Comparison of ENCODE assay signal across 39 cellular contexts in the genomic region with DNA sequence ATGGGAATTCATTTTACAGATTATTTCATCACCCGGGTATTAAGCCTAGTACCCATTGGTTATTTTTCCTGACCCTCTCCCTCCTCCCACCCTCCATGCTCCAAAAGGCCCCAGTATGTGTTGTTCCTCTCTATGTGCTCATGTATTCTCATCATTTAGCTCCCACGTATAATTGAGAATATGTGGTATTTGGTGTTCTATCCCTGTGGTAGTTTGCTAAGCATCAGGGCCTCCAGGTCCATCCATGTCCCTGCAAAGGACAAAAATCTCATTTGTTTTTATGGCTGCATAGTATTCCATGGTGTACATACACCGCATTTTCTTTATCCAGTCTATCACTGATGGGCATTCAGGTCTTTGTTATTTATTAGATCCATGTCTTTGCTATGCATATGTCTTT.
"Had no signal": no experiment of that assay in that cellular context is flagged by ENCODE, and none has a peak within 500 bp of the region (broad histone marks: within the 10 kb centered on the region; RNA-seq: fewer than 3 reads in every experiment).

No MANE protein-coding gene starts in this region.

- H3K4me3 Mint-ChIP-seq: activated naive CD4-positive, alpha-beta T cell treated with anti-CD3 and anti-CD28 coated beads for 36 hours; activated naive CD4-positive, alpha-beta T cell treated with anti-CD3 and anti-CD28 coated beads, Interleukin-2, amount 10 ng/mL, durations not matched to agents 7 days and 5 days; activated naive CD4-positive, alpha-beta T cell treated with anti-CD3 and anti-CD28 coated beads, Interleukin-2, amount 50 U/mL, for 24 hours; activated naive CD8-positive, alpha-beta T cell; activated naive CD8-positive, alpha-beta T cell treated with anti-CD3 and anti-CD28 coated beads for 36 hours; activated naive CD8-positive, alpha-beta T cell treated with anti-CD3 and anti-CD28 coated beads, Interleukin-2, amount 10 ng/mL, durations not matched to agents 7 days and 5 days; activated naive CD8-positive, alpha-beta T cell treated with anti-CD3 and anti-CD28 coated beads, Interleukin-2, amount 50 U/mL, for 24 hours; activated T-cell treated with anti-CD3 and anti-CD28 coated beads, Interleukin-2, amount 50 U/mL, for 24 hours; activated T-cell treated with anti-CD3 and anti-CD28 coated beads, Interleukin-2, amount 50 U/mL, for 4 hours; activated T-cell treated with anti-CD3 and anti-CD28 coated beads, Interleukin-2, amount 50 U/mL, for 72 hours; activated T-helper 1 cell treated with anti-CD3 and anti-CD28 coated beads, Interleukin-12 subunit alpha, Interleukin-12 subunit beta, Interleukin-2, Interleukin-4 antibody, amounts not matched to agents 30 ng/mL and 10 ng/mL and 1 ng/mL, durations not matched to agents 14 hours and 24 hours and 36 hours; activated T-helper 17 cell treated with anti-CD3 and anti-CD28 coated beads, Interleukin-2, amount 50 U/mL, for 72 hours; brain; central memory CD8-positive, alpha-beta T cell had no signal

- H3K27me3 Mint-ChIP-seq: activated naive CD4-positive, alpha-beta T cell treated with anti-CD3 and anti-CD28 coated beads, Interleukin-2, amount 10 ng/mL, durations not matched to agents 7 days and 5 days; activated naive CD4-positive, alpha-beta T cell treated with anti-CD3 and anti-CD28 coated beads, Interleukin-2, amount 50 U/mL, for 24 hours; activated naive CD8-positive, alpha-beta T cell; activated naive CD8-positive, alpha-beta T cell treated with anti-CD3 and anti-CD28 coated beads for 36 hours; activated naive CD8-positive, alpha-beta T cell treated with anti-CD3 and anti-CD28 coated beads, Interleukin-2, amount 10 ng/mL, durations not matched to agents 7 days and 5 days; activated naive CD8-positive, alpha-beta T cell treated with anti-CD3 and anti-CD28 coated beads, Interleukin-2, amount 50 U/mL, for 24 hours; activated T-cell treated with anti-CD3 and anti-CD28 coated beads, Interleukin-2, amount 50 U/mL, for 24 hours; activated T-helper 17 cell treated with anti-CD3 and anti-CD28 coated beads, Interleukin-2, amount 50 U/mL, for 72 hours; brain; central memory CD8-positive, alpha-beta T cell had no signal

- H3K27ac Mint-ChIP-seq: activated naive CD4-positive, alpha-beta T cell treated with anti-CD3 and anti-CD28 coated beads for 36 hours; activated naive CD4-positive, alpha-beta T cell treated with anti-CD3 and anti-CD28 coated beads, Interleukin-2, amount 10 ng/mL, durations not matched to agents 7 days and 5 days; activated naive CD4-positive, alpha-beta T cell treated with anti-CD3 and anti-CD28 coated beads, Interleukin-2, amount 50 U/mL, for 24 hours; activated naive CD4-positive, alpha-beta T cell treated with anti-CD3 and anti-CD28 coated beads, Interleukin-2, amount 50 U/mL, for 72 hours; activated naive CD8-positive, alpha-beta T cell; activated naive CD8-positive, alpha-beta T cell treated with anti-CD3 and anti-CD28 coated beads for 36 hours; activated naive CD8-positive, alpha-beta T cell treated with anti-CD3 and anti-CD28 coated beads, Interleukin-2, amount 10 ng/mL, durations not matched to agents 7 days and 5 days; activated naive CD8-positive, alpha-beta T cell treated with anti-CD3 and anti-CD28 coated beads, Interleukin-2, amount 50 U/mL, for 24 hours; activated T-cell treated with anti-CD3 and anti-CD28 coated beads, Interleukin-2, amount 50 U/mL, for 24 hours; activated T-cell treated with anti-CD3 and anti-CD28 coated beads, Interleukin-2, amount 50 U/mL, for 72 hours; activated T-helper 1 cell treated with anti-CD3 and anti-CD28 coated beads, Interleukin-12 subunit alpha, Interleukin-12 subunit beta, Interleukin-2, Interleukin-4 antibody, amounts not matched to agents 30 ng/mL and 10 ng/mL and 1 ng/mL, durations not matched to agents 14 hours and 24 hours and 36 hours; activated T-helper 17 cell treated with anti-CD3 and anti-CD28 coated beads, Interleukin-2, amount 50 U/mL, for 72 hours; activated T-helper 2 cell treated with anti-CD3 and anti-CD28 coated beads, Interferon-gamma antibody, Interleukin-2, Interleukin-4, amounts not matched to agents 10 μg/mL and 5 μg/mL and 100 μg/mL, durations not matched to agents 14 hours and 24 hours and 36 hours; brain had no signal

- H3K36me3 Mint-ChIP-seq: activated naive CD4-positive, alpha-beta T cell treated with anti-CD3 and anti-CD28 coated beads, Interleukin-2, amount 10 ng/mL, durations not matched to agents 7 days and 5 days; activated naive CD4-positive, alpha-beta T cell treated with anti-CD3 and anti-CD28 coated beads, Interleukin-2, amount 50 U/mL, for 24 hours; activated naive CD4-positive, alpha-beta T cell treated with anti-CD3 and anti-CD28 coated beads, Interleukin-2, amount 50 U/mL, for 72 hours; activated naive CD8-positive, alpha-beta T cell; activated naive CD8-positive, alpha-beta T cell treated with anti-CD3 and anti-CD28 coated beads for 36 hours; activated naive CD8-positive, alpha-beta T cell treated with anti-CD3 and anti-CD28 coated beads, Interleukin-2, amount 10 ng/mL, durations not matched to agents 7 days and 5 days; brain had no signal

- ATAC-seq: activated naive CD4-positive, alpha-beta T cell treated with anti-CD3 and anti-CD28 coated beads, Interleukin-2, amount 50 U/mL, for 72 hours; activated naive CD8-positive, alpha-beta T cell treated with anti-CD3 and anti-CD28 coated beads, Interleukin-2, amount 50 U/mL, for 24 hours; activated T-cell treated with anti-CD3 and anti-CD28 coated beads, Interleukin-2, amount 50 U/mL, for 4 hours; activated T-cell treated with anti-CD3 and anti-CD28 coated beads, Interleukin-2, amount 50 U/mL, for 72 hours; activated T-helper 17 cell treated with anti-CD3 and anti-CD28 coated beads, Interleukin-2, amount 50 U/mL, for 72 hours; body of pancreas had no signal

- H3K4me1 Mint-ChIP-seq: activated naive CD4-positive, alpha-beta T cell treated with anti-CD3 and anti-CD28 coated beads, Interleukin-2, amount 10 ng/mL, durations not matched to agents 7 days and 5 days; activated naive CD4-positive, alpha-beta T cell treated with anti-CD3 and anti-CD28 coated beads, Interleukin-2, amount 50 U/mL, for 24 hours; activated naive CD8-positive, alpha-beta T cell treated with anti-CD3 and anti-CD28 coated beads for 36 hours; activated naive CD8-positive, alpha-beta T cell treated with anti-CD3 and anti-CD28 coated beads, Interleukin-2, amount 10 ng/mL, durations not matched to agents 7 days and 5 days; activated naive CD8-positive, alpha-beta T cell treated with anti-CD3 and anti-CD28 coated beads, Interleukin-2, amount 50 U/mL, for 24 hours; activated T-helper 17 cell treated with anti-CD3 and anti-CD28 coated beads, Interleukin-2, amount 50 U/mL, for 72 hours; brain; central memory CD8-positive, alpha-beta T cell had no signal

- H3K36me3 ChIP-seq: adrenal gland, ascending aorta, brain microvascular endothelial cell, breast epithelium, cardiac muscle cell had no signal

- FAIRE-seq: astrocyte, bronchial epithelial cell had no signal

- H3K9me3 Mint-ChIP-seq: activated T-helper 17 cell treated with anti-CD3 and anti-CD28 coated beads, Interleukin-2, amount 50 U/mL, for 72 hours had no signal

- H3K4me3 ChIP-seq: adrenal gland, ascending aorta, body of pancreas, breast epithelium, cardiac muscle cell had no signal

- H3K27me3 ChIP-seq: adrenal gland, ascending aorta, body of pancreas, brain microvascular endothelial cell, breast epithelium, cardiac muscle cell had no signal

- DNase-seq: activated effector memory CD4-positive, alpha-beta T cell treated with anti-CD3 and anti-CD28 coated beads, Interleukin-2, amount 50 U/mL, for 16 hours; activated effector memory CD4-positive, alpha-beta T cell treated with Interleukin-2 at 50 U/mL for 16 hours; activated gamma-delta T cell; activated gamma-delta T cell treated with Interleukin-2 at 50 U/mL for 16 hours; activated naive CD4-positive, alpha-beta T cell; activated naive CD4-positive, alpha-beta T cell treated with anti-CD3 and anti-CD28 coated beads for 36 hours; activated naive CD4-positive, alpha-beta T cell treated with anti-CD3 and anti-CD28 coated beads, Interleukin-2, amount 10 ng/mL, durations not matched to agents 7 days and 5 days; activated naive CD4-positive, alpha-beta T cell treated with anti-CD3 and anti-CD28 coated beads, Interleukin-2, amount 50 U/mL, for 16 hours; activated naive CD4-positive, alpha-beta T cell treated with Interleukin-2 at 50 U/mL for 16 hours; activated naive CD8-positive, alpha-beta T cell treated with anti-CD3 and anti-CD28 coated beads for 36 hours; activated naive CD8-positive, alpha-beta T cell treated with anti-CD3 and anti-CD28 coated beads, Interleukin-2, amount 10 ng/mL, durations not matched to agents 7 days and 5 days; activated naive CD8-positive, alpha-beta T cell treated with anti-CD3 and anti-CD28 coated beads, Interleukin-2, amount 50 U/mL, for 24 hours; activated T-cell treated with anti-CD3 and anti-CD28 coated beads, Interleukin-2, amount 50 U/mL, for 24 hours; activated T-cell treated with anti-CD3 and anti-CD28 coated beads, Interleukin-2, amount 50 U/mL, for 4 hours; activated T-cell treated with anti-CD3 and anti-CD28 coated beads, Interleukin-2, amount 50 U/mL, for 48 hours; activated T-cell treated with anti-CD3 and anti-CD28 coated beads, Interleukin-2, amount 50 U/mL, for 72 hours; adrenal gland; amniotic stem cell; amygdala; anterior cingulate cortex; aorta; body of pancreas; brain microvascular endothelial cell; caudate nucleus; central memory CD4-positive, alpha-beta T cell; cerebellar nuclear complex had no signal

- H3K9me3 ChIP-seq: adrenal gland, ascending aorta, body of pancreas, breast epithelium had no signal

- H3K27ac ChIP-seq: adrenal gland, ascending aorta, body of pancreas, brain microvascular endothelial cell, breast epithelium, cardiac muscle cell had no signal

- H3K4me1 ChIP-seq: adrenal gland, ascending aorta, body of pancreas, breast epithelium had no signal
